Comparison of ENCODE assay signal across 1 cellular context in the genomic region with DNA sequence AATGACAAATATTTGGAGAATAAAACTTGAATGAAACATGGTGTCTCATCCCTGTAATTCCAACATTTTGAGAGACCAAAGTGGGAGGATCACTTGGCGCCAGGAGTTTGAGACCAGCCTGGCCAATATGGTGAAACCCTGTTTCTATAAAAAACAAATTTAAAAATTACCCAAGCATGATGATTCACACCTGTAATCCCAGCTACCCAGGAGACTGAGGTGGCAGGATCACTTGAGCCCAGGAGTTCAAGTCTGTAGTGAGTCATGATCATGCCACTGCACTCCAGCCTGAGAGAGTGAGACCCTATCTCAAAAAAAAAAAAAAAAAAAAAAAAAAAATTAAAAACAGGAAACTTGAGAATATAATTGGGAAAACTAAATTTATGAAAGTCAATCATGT.
TF ChIP-seq lines count a peak whose summit lies in the region.

No MANE protein-coding gene starts in this region.

TF ChIP-seq in HEK293, 187 proteins besides CTCF, POLR2A, EP300 and RAD21 (continued from another document):
- TF ChIP-seq, protein P1, sequence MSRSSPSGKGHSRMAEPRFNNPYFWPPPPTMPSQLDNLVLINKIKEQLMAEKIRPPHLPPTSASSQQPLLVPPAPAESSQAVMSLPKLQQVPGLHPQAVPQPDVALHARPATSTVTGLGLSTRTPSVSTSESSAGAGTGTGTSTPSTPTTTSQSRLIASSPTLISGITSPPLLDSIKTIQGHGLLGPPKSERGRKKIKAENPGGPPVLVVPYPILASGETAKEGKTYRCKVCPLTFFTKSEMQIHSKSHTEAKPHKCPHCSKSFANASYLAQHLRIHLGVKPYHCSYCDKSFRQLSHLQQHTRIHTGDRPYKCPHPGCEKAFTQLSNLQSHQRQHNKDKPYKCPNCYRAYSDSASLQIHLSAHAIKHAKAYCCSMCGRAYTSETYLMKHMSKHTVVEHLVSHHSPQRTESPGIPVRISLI (tag by site-specific recombination; IDR thresholded peaks at IDR 0.05) = peak; percentile 85; the same call in 1 of the 2 replicates
- no peak for TF ChIP-seq ZNF302 (tag by site-specific recombination; IDR thresholded peaks at IDR 0.05; ENCODE audit: low read depth)
- TF ChIP-seq, protein P2, sequence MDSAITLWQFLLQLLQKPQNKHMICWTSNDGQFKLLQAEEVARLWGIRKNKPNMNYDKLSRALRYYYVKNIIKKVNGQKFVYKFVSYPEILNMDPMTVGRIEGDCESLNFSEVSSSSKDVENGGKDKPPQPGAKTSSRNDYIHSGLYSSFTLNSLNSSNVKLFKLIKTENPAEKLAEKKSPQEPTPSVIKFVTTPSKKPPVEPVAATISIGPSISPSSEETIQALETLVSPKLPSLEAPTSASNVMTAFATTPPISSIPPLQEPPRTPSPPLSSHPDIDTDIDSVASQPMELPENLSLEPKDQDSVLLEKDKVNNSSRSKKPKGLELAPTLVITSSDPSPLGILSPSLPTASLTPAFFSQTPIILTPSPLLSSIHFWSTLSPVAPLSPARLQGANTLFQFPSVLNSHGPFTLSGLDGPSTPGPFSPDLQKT (IDR thresholded peaks at IDR 0.05; ENCODE audit: borderline replicate concordance, low read depth, low read length) = no peak
- TF ChIP-seq, protein P3, sequence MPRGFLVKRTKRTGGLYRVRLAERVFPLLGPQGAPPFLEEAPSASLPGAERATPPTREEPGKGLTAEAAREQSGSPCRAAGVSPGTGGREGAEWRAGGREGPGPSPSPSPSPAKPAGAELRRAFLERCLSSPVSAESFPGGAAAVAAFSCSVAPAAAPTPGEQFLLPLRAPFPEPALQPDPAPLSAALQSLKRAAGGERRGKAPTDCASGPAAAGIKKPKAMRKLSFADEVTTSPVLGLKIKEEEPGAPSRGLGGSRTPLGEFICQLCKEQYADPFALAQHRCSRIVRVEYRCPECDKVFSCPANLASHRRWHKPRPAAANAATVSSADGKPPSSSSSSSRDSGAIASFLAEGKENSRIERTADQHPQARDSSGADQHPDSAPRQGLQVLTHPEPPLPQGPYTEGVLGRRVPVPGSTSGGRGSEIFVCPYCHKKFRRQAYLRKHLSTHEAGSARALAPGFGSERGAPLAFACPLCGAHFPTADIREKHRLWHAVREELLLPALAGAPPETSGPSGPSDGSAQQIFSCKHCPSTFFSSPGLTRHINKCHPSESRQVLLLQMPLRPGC (tag by site-specific recombination; IDR thresholded peaks at IDR 0.05) = no peak
TF ChIP-seq in HEK293: peak in this region for 1.
